Comparison of ENCODE assay signal across 27 cellular contexts in genomic region chr17:41750866-41751265, GRCh38. TPM values are rescaled to one million over a fixed set of nuclear protein-coding genes. Genes with fewer than 3 reads are reported as not detected.
DNase-seq lines count a peak whose midpoint lies in the region; ATAC-seq and TF ChIP-seq lines count a peak whose summit lies in the region.
"Had no signal": no experiment of that assay in that cellular context is flagged by ENCODE, and none has a peak within 500 bp of the region (broad histone marks: within the 10 kb centered on the region; RNA-seq: fewer than 3 reads in every experiment).

No MANE protein-coding gene starts in this region.

- H3K27me3 ChIP-seq in WERI-Rb-1 (ENCODE audit: insufficient read depth, low read depth, severe bottlenecking): no peaks in the 10 kb centered on the region
- H3K27me3 ChIP-seq: BLaER1 treated with 17β-estradiol and CSF1 and Interleukin-3, amounts not matched to agents 10 nM and 100 nM; MG63; SJSA1 had no signal

- no peak overlapping the region for H3K4me3 Mint-ChIP-seq in Calu3 (ENCODE audit: low read depth, unreplicated experiment)
- no peak overlapping the region for H3K4me3 Mint-ChIP-seq in nephron progenitor cell
- H3K4me3 Mint-ChIP-seq: CD4-positive, alpha-beta T cell; GM23338; H9 had no signal

- H3K4me1 Mint-ChIP-seq in Calu3 (ENCODE audit: low read depth, unreplicated experiment) (no peaks in the 10 kb centered on the region), nephron progenitor cell (peaks cover 13% of the 10 kb centered on the region)
- H3K4me1 Mint-ChIP-seq: GM23338, H9 had no signal

- CTCF ChIA-PET in Calu3 (lab: Charles Lee): interaction anchor here (0.9 to 2.0 kb wide), 2 partner anchors 36 to 42 kb away, joined by 3 to 6 read pairs; partner anchors contain the start of gene JUP

- BruUV-seq in Calu3 (replicated peaks; lab: Mats Ljungman, UMichigan): no TSS peak

- H3K9me3 Mint-ChIP-seq in Calu3 (ENCODE audit: low read depth, unreplicated experiment): no peaks in the 10 kb centered on the region
- H3K9me3 Mint-ChIP-seq in nephron progenitor cell: no peaks in the 10 kb centered on the region
- H3K9me3 Mint-ChIP-seq: CD4-positive, alpha-beta T cell; GM23338; H9 had no signal

- no peak for ATAC-seq in GM21390 (IDR thresholded peaks at IDR 0.05; ENCODE audit: unreplicated experiment)
- ATAC-seq: GM23338 had no signal

- H3K27ac ChIP-seq in WERI-Rb-1: no peak overlapping the region
- H3K27ac ChIP-seq: BLaER1 treated with 17β-estradiol and CSF1 and Interleukin-3, amounts not matched to agents 10 nM and 100 nM; PC-9; SJSA1 had no signal

- H3K36me3 ChIP-seq in WERI-Rb-1: peaks cover 17% of the 10 kb centered on the region
- H3K36me3 ChIP-seq: MG63, SJSA1 had no signal

- TF ChIP-seq CTCF in Calu3 (IDR thresholded peaks at IDR 0.05; ENCODE audit: unreplicated experiment) (no peak), WERI-Rb-1 (IDR thresholded peaks at IDR 0.05; ENCODE audit: low read depth, low read length) (no peak), nephron progenitor cell (IDR thresholded peaks at IDR 0.05) (no peak)

- H3K36me3 Mint-ChIP-seq in Calu3 (ENCODE audit: insufficient read depth, unreplicated experiment) (peaks cover 93% of the 10 kb centered on the region), nephron progenitor cell (ENCODE audit: low read depth) (peaks cover 14% of the 10 kb centered on the region)

- H3K9me3 ChIP-seq in WERI-Rb-1 (ENCODE audit: severe bottlenecking): no peaks in the 10 kb centered on the region
- H3K9me3 ChIP-seq: BLaER1 treated with 17β-estradiol and CSF1 and Interleukin-3, amounts not matched to agents 10 nM and 100 nM; Caco-2; MG63; SJSA1 had no signal

- H3K27ac Mint-ChIP-seq in Calu3 (ENCODE audit: unreplicated experiment) (peak overlapping the region; percentile 39), nephron progenitor cell (peak overlapping the region; percentile 19)
- H3K27ac Mint-ChIP-seq: CD4-positive, alpha-beta T cell; GM23338; H9 had no signal

- H3K27me3 Mint-ChIP-seq in Calu3 (ENCODE audit: unreplicated experiment) (peaks cover 13% of the 10 kb centered on the region), nephron progenitor cell (ENCODE audit: low read depth, poor library complexity) (no peaks in the 10 kb centered on the region)

- intact Hi-C loops in Calu3 (cut with micrococcal nuclease; ENCODE audit: unreplicated experiment): no loop called here

- no peak for DNase-seq in Calu3
- peak; percentile 66 to 91 for DNase-seq in NCI-H524 (lab: John Stamatoyannopoulos, UW)
- peak; percentile 52 for DNase-seq in WERI-Rb-1
- DNase-seq in nephron progenitor cell: no peak
- no peak for DNase-seq in epidermal melanocyte (ENCODE audit: insufficient read length, low spot score)
- DNase-seq in foreskin melanocyte: no peak
- DNase-seq: Caco-2; CD4-positive, alpha-beta T cell; DMS153; DND-41; H9; IMR-90; KG1; MG63; NCI-H1105 treated with DMSO at 0.1 percent for 48 hours; NCI-H146; NCI-H1930; NCI-H2107; NCI-H446 treated with DMSO at 0.1 percent for 48 hours; NK-92 treated with Interleukin-12 subunit alpha and Interleukin-12 subunit beta, amount 100 ng/mL, for 24 hours; PC-9; Right ventricle myocardium superior had no signal

- no peak overlapping the region for H3K4me3 ChIP-seq in WERI-Rb-1 (ENCODE audit: low read depth, low read length)
- H3K4me3 ChIP-seq: BLaER1 treated with 17β-estradiol and CSF1 and Interleukin-3, amounts not matched to agents 10 nM and 100 nM; GM23338; MG63; PC-9; SJSA1 had no signal

RNA-seq across cellular contexts. Expression of gene HAP1, which starts 16.4 kb away (rescaled TPM):
- total RNA-seq in Calu3 (2022): 0.86 and 1.2 TPM in 2 replicates
- total RNA-seq: Right ventricle myocardium superior, RPMI7951, SJSA1 had no signal

RNA-seq across cellular contexts. Expression of gene JUP, which starts 35.6 kb away (rescaled TPM):
- total RNA-seq in Calu3 (2022): 695 and 705 TPM in 2 replicates

RNA-seq across cellular contexts. Expression of gene GAST, which starts 38.7 kb away (rescaled TPM):
- not detected in 2 replicates for total RNA-seq in Calu3 (2022)
- total RNA-seq: CD4-positive, alpha-beta T cell; GM23338; H9; IMR-90; Right ventricle myocardium superior; RPMI7951; SJSA1 had no signal

Comparison
In these comparisons a context has a peak if more than half of its experiments do, and no peak if none do; other contexts are left out.
1. DNase-seq: peak in NCI-H524 (2 of 2) and WERI-Rb-1 (single experiment); none in Calu3 (single experiment), nephron progenitor cell (single experiment), epidermal melanocyte (single experiment) and foreskin melanocyte (single experiment).